In genomic region chr6:5998236-5998635, GRCh38 we compare ENCODE assay signal across 11 cellular contexts. TPM values are rescaled to one million over a fixed set of nuclear protein-coding genes. Genes with fewer than 3 reads are reported as not detected.
DNase-seq lines count a peak whose midpoint lies in the region; ATAC-seq and TF ChIP-seq lines count a peak whose summit lies in the region.
"Had no signal": no experiment of that assay in that cellular context is flagged by ENCODE, and none has a peak within 500 bp of the region (broad histone marks: within the 10 kb centered on the region; RNA-seq: fewer than 3 reads in every experiment).

No MANE protein-coding gene starts in this region.

- H3K36me3 ChIP-seq in IMR-90 (ENCODE audit: control insufficient read depth, insufficient read depth, low read length) (no peaks in the 10 kb centered on the region), psoas muscle (ENCODE audit: insufficient read depth in 1 of 2, low read depth in 1 of 2) (no peaks in the 10 kb centered on the region)

- H2BK15ac ChIP-seq in IMR-90 (ENCODE audit: low read depth, low read length): no peak overlapping the region

- POLR2A ChIA-PET in IMR-90 (lab: Charles Lee; ENCODE audit: unreplicated experiment): no interaction called here

- no TSS peak for BruUV-seq in IMR-90 (replicated peaks; lab: Mats Ljungman, UMichigan)

- H2AK9ac ChIP-seq in IMR-90 (replicated peaks; ENCODE audit: low read depth, low read length, poor library complexity): no peak overlapping the region

- H3K4ac ChIP-seq in IMR-90 (ENCODE audit: low read depth, low read length): no peak overlapping the region

- H4K5ac ChIP-seq in IMR-90 (ENCODE audit: low read depth, low read length): no peak overlapping the region

- H3K27ac ChIP-seq in IMR-90 (ENCODE audit: insufficient read depth, low read length) (no peak overlapping the region), psoas muscle (no peak overlapping the region)

- H3K4me3 Mint-ChIP-seq in T-helper 2 cell treated with Interferon-gamma antibody and Interleukin-4, amounts not matched to agents 5 μg/mL and 100 μg/mL, for 36 hours: peak overlapping the region; percentile 63
- H3K4me3 Mint-ChIP-seq in effector memory CD8-positive, alpha-beta T cell: peak overlapping the region; percentile 90 to 91

- dilution Hi-C loops in IMR-90 (cut with HindIII; ENCODE audit: low sequenced_read_pairs, unreplicated experiment): no loop called here

- H3K4me1 Mint-ChIP-seq in T-helper 2 cell treated with Interferon-gamma antibody and Interleukin-4, amounts not matched to agents 5 μg/mL and 100 μg/mL, for 36 hours (ENCODE audit: low read depth): peaks cover 38% of the 10 kb centered on the region
- H3K4me1 Mint-ChIP-seq in effector memory CD8-positive, alpha-beta T cell (ENCODE audit: low read depth in 2 of 2): peaks cover 51 to 54% of the 10 kb centered on the region in 2 donors

- no peak overlapping the region for H3K27ac Mint-ChIP-seq in T-helper 2 cell treated with Interferon-gamma antibody and Interleukin-4, amounts not matched to agents 5 μg/mL and 100 μg/mL, for 36 hours
- H3K27ac Mint-ChIP-seq in effector memory CD8-positive, alpha-beta T cell: no peak overlapping the region

- H3K9me1 ChIP-seq in IMR-90 (ENCODE audit: insufficient read depth, low read length): no peaks in the 10 kb centered on the region

- H3K14ac ChIP-seq in IMR-90 (replicated peaks; ENCODE audit: low read depth, low read length): no peak overlapping the region

- no peak overlapping the region for H2BK5ac ChIP-seq in IMR-90 (ENCODE audit: low read depth, low read length, poor library complexity, severe bottlenecking)

- CTCF ChIA-PET in IMR-90 (lab: Yijun Ruan, JAX): no interaction called here

- peaks cover 11% of the 10 kb centered on the region for H3K9me3 Mint-ChIP-seq in T-helper 2 cell treated with Interferon-gamma antibody and Interleukin-4, amounts not matched to agents 5 μg/mL and 100 μg/mL, for 36 hours
- peaks cover 7 to 12% of the 10 kb centered on the region in 2 donors for H3K9me3 Mint-ChIP-seq in effector memory CD8-positive, alpha-beta T cell

- peaks cover 13% of the 10 kb centered on the region for H3K36me3 Mint-ChIP-seq in T-helper 2 cell treated with Interferon-gamma antibody and Interleukin-4, amounts not matched to agents 5 μg/mL and 100 μg/mL, for 36 hours (ENCODE audit: low read depth)
- peaks cover 67% of the 10 kb centered on the region for H3K36me3 Mint-ChIP-seq in effector memory CD8-positive, alpha-beta T cell (ENCODE audit: insufficient read depth)

- no peak overlapping the region for H2AK5ac ChIP-seq in IMR-90 (ENCODE audit: low read depth, low read length)

- H3K4me1 ChIP-seq in IMR-90 (ENCODE audit: control insufficient read depth, insufficient read depth, low read length) (no peaks in the 10 kb centered on the region; the same call in 1 of the 2 replicates), psoas muscle (peaks cover 28% of the 10 kb centered on the region)

- H3K79me1 ChIP-seq in IMR-90 (ENCODE audit: low read depth in 1 of 2, low read length in 2 of 2): no peaks in the 10 kb centered on the region

- ATAC-seq in IMR-90 (ENCODE audit: low read depth) (no peak), psoas muscle (no peak), HG03025 (IDR thresholded peaks at IDR 0.05; ENCODE audit: low FRiP score, unreplicated experiment) (no peak), HG02885 (IDR thresholded peaks at IDR 0.05; ENCODE audit: poor library complexity, unreplicated experiment) (no peak)
- no peak for ATAC-seq in effector memory CD8-positive, alpha-beta T cell (replicated peaks)

- no peak overlapping the region for H2AFZ ChIP-seq in IMR-90 (replicated peaks; ENCODE audit: low read length, poor library complexity)

- DNase-seq in T-helper 2 cell treated with Interferon-gamma antibody and Interleukin-4, amounts not matched to agents 5 μg/mL and 100 μg/mL, for 36 hours (ENCODE audit: low spot score): no peak
- DNase-seq in T-helper 2 cell: no peak
- no peak for DNase-seq in IMR-90
- no peak for DNase-seq in effector memory CD8-positive, alpha-beta T cell
- DNase-seq in psoas muscle: no peak
- no peak for DNase-seq in mucosa of gallbladder (ENCODE audit: low spot score)
- DNase-seq: activated CD4-positive, alpha-beta T cell treated with anti-CD3 and anti-CD28 coated beads for 48 hours; NCI-H748 treated with DMSO at 0.1 percent for 48 hours had no signal

- no peak for TF ChIP-seq POLR2A in IMR-90 (IDR thresholded peaks at IDR 0.05; ENCODE audit: low read depth, low read length)

- no CpG with 5 or more reads among the region's 9 CpGs for WGBS in IMR-90 (ENCODE audit: extremely low coverage in 2 of 2, insufficient read length in 1 of 2), 2 experiments
- 35 to 46% (median 39%) methylated on average over 9 of the region's 9 CpGs for WGBS in psoas muscle, 3 donors

- H3K18ac ChIP-seq in IMR-90 (ENCODE audit: low read depth, low read length): no peak overlapping the region

- H3K9ac ChIP-seq in IMR-90 (ENCODE audit: low read depth, low read length): no peak overlapping the region

- H3K4me2 ChIP-seq in IMR-90 (ENCODE audit: low read depth, low read length): peak overlapping the region; percentile 34; the same call in 1 of the 2 replicates

- H4K91ac ChIP-seq in IMR-90 (ENCODE audit: insufficient read depth, low read depth, low read length): no peak overlapping the region

- H3K27me3 ChIP-seq in IMR-90 (ENCODE audit: control insufficient read depth, insufficient read depth, low read length): peaks cover 85% of the 10 kb centered on the region
- peaks cover 0 to 100% (median 63%) of the 10 kb centered on the region in 3 donors for H3K27me3 ChIP-seq in psoas muscle (ENCODE audit: insufficient read depth in 3 of 3, low read length in 2 of 3)

- H3K9me3 ChIP-seq in IMR-90 (ENCODE audit: control insufficient read depth, insufficient read depth, low read length) (peaks cover 17% of the 10 kb centered on the region), psoas muscle (no peaks in the 10 kb centered on the region)

- intact Hi-C loops in IMR-90 (cut with micrococcal nuclease) (loop anchor here (5.0 kb wide), 1 partner anchor 576 kb away; no protein-coding TSS in a partner anchor), psoas muscle (cut with DNase I) (no loop called here)

- no peak overlapping the region for H3K23ac ChIP-seq in IMR-90 (ENCODE audit: low read depth, low read length)

- TF ChIP-seq CTCF in IMR-90 (conservative IDR thresholded peaks at IDR 0.05; ENCODE audit: low read depth, low read length): no peak
- no peak for TF ChIP-seq CTCF in psoas muscle (IDR thresholded peaks at IDR 0.05)

- H3K4me3 ChIP-seq in IMR-90 (ENCODE audit: insufficient read depth, low read depth, low read length) (no peak overlapping the region), psoas muscle (peak overlapping the region; percentile 79)

- peaks cover 93% of the 10 kb centered on the region for H3K27me3 Mint-ChIP-seq in T-helper 2 cell treated with Interferon-gamma antibody and Interleukin-4, amounts not matched to agents 5 μg/mL and 100 μg/mL, for 36 hours (ENCODE audit: low read depth)
- peaks cover 95 to 99% of the 10 kb centered on the region in 2 donors for H3K27me3 Mint-ChIP-seq in effector memory CD8-positive, alpha-beta T cell

- H2BK20ac ChIP-seq in IMR-90 (ENCODE audit: low read depth, low read length): no peak overlapping the region

- no peak overlapping the region for H2BK120ac ChIP-seq in IMR-90 (ENCODE audit: low read depth, low read length)

- in situ Hi-C loops in IMR-90 (cut with MboI; ENCODE audit: low sequenced_read_pairs): loop anchor here (25.0 kb wide), 1 partner anchor 536 kb away; no protein-coding TSS in a partner anchor

- H4K20me1 ChIP-seq in IMR-90 (ENCODE audit: insufficient read depth, low read length): no peaks in the 10 kb centered on the region; the same call in 1 of the 2 replicates

- no peak overlapping the region for H3K56ac ChIP-seq in IMR-90 (ENCODE audit: extremely low read depth, insufficient read depth, low read length)

- no peak for TF ChIP-seq RAD21 in IMR-90 (IDR thresholded peaks at IDR 0.05; ENCODE audit: low read length)

- H4K8ac ChIP-seq in IMR-90 (ENCODE audit: low read depth in 2 of 2, low read length in 2 of 2): no peak overlapping the region

TF ChIP-seq in IMR-90, 13 proteins besides CTCF, POLR2A, EP300 and RAD21:
- TF ChIP-seq BHLHE40 (IDR thresholded peaks at IDR 0.05; ENCODE audit: low read depth, low read length) (no peak), RCOR1 (IDR thresholded peaks at IDR 0.05; ENCODE audit: insufficient replicate concordance, low read length) (no peak), ELK1 (IDR thresholded peaks at IDR 0.05; ENCODE audit: borderline replicate concordance, low read depth, low read length) (no peak), NFE2L2 (IDR thresholded peaks at IDR 0.05; ENCODE audit: low read depth, low read length) (no peak), CEBPB (IDR thresholded peaks at IDR 0.05; ENCODE audit: low read depth, low read length) (no peak), MXI1 (IDR thresholded peaks at IDR 0.05; ENCODE audit: borderline replicate concordance, low read depth, low read length) (no peak), MAZ (IDR thresholded peaks at IDR 0.05; ENCODE audit: borderline replicate concordance, low read depth, low read length) (no peak), SMC3 (IDR thresholded peaks at IDR 0.05; ENCODE audit: low read depth, low read length) (no peak)

RNA-seq across cellular contexts. Expression of gene NRN1, which starts 8.5 kb away (rescaled TPM):
- 0.28 TPM in 1 of 2 replicates, not detected in the other for total RNA-seq in IMR-90 (2012; rRNA removed)
- not detected in 2 replicates for polyA plus RNA-seq in IMR-90 (2012; rRNA removed)
- not detected in 2 replicates for polyA plus RNA-seq in IMR-90 (2012; cell fraction: cytosol; rRNA removed)
- polyA plus RNA-seq in IMR-90 (2012; cell fraction: nucleus; rRNA removed; ENCODE audit: low replicate concordance): not detected in 2 replicates
- total RNA-seq in psoas muscle: 10 to 100 TPM in 1 of 4 donors, 1 to 10 TPM in 3; 4.6 to 12.8 (median 7.4) TPM
- 1 to 10 TPM; 4.7 to 9.3 (median 7.7) TPM for polyA plus RNA-seq in psoas muscle
- total RNA-seq in mucosa of gallbladder: 6.4 TPM
- polyA plus RNA-seq: AG04450 had no signal
